Comparison of ENCODE assay signal across 8 cellular contexts in the genomic region with DNA sequence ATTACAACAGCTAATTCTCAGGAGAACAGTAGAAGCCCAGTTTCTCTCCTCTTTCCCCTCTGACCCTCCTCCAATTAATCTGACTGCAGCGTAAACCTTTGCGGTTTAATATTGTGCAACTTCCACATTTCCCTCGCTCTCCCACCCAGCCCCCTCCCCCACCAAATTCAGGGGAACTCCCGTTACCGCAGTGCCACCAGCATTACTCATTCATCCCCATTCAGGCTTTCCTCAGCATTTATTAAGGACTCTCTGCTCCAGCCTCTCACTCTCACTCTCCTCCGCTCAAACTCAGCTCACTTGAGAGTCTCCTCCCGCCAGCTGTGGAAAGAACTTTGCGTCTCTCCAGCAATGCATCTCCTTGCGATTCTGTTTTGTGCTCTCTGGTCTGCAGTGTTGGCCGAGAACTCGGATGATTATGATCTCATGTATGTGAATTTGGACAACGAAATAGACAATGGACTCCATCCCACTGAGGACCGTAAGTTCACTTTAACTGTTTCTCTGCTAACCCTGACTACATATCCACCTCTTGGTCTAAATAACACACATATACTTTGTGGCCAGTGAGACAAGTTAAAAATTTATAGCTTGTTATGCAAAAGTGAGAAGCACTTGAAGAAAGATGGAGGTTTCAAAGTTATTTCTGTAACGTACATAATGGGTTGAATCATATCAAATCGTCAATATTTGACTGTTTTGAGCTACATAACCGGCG. TPM values are rescaled to one million over a fixed set of nuclear protein-coding genes. Genes with fewer than 3 reads are reported as not detected.
DNase-seq lines count a peak whose midpoint lies in the region; ATAC-seq and TF ChIP-seq lines count a peak whose summit lies in the region.

A gene (plus strand): TSS at position 268 of the 718 bp plus-strand sequence. CDS start 84 bp downstream, at position 352.

- H3K36me3 Mint-ChIP-seq in activated naive CD4-positive, alpha-beta T cell treated with anti-CD3 and anti-CD28 coated beads for 36 hours (ENCODE audit: low read depth) = no peaks in the 10 kb centered on the region

- peaks cover 22% of the 10 kb centered on the region for H3K27me3 Mint-ChIP-seq in activated naive CD4-positive, alpha-beta T cell treated with anti-CD3 and anti-CD28 coated beads for 36 hours (ENCODE audit: low read depth)

- peak; percentile 20 for DNase-seq in activated naive CD4-positive, alpha-beta T cell treated with anti-CD3 and anti-CD28 coated beads for 36 hours
- DNase-seq in activated naive CD4-positive, alpha-beta T cell (lab: John Stamatoyannopoulos, UW) = no peak
- DNase-seq in epithelial cell of proximal tubule (ENCODE audit: low read depth) (peak; percentile 52), ureter (ENCODE audit: low spot score) (peak; percentile 50), COLO829 (ENCODE audit: low spot score) (no peak), NCI-H187 treated with DMSO at 0.1 percent for 48 hours (lab: John Stamatoyannopoulos, UW) (no peak)

- H3K4me1 Mint-ChIP-seq in activated naive CD4-positive, alpha-beta T cell treated with anti-CD3 and anti-CD28 coated beads for 36 hours (ENCODE audit: low read depth) = peaks cover 10% of the 10 kb centered on the region

- TF ChIP-seq CTCF in epithelial cell of proximal tubule (conservative IDR thresholded peaks at IDR 0.05; ENCODE audit: low read depth, low read length) = no peak

- H3K27ac Mint-ChIP-seq in activated naive CD4-positive, alpha-beta T cell treated with anti-CD3 and anti-CD28 coated beads for 36 hours = no peak within 1 kb of the TSS

- ATAC-seq in SK-N-SH treated with all-trans-retinoic acid at 6 μM for 48 hours = peak; percentile 60

- no peaks in the 10 kb centered on the region for H3K27me3 ChIP-seq in muscle layer of colon (ENCODE audit: control insufficient read depth in 1 of 2, insufficient read depth in 2 of 2, low read length in 2 of 2)

- peak within 1 kb of the TSS; percentile 43 for H3K9ac ChIP-seq in muscle layer of colon (ENCODE audit: low read length)

- H3K27ac ChIP-seq in muscle layer of colon (ENCODE audit: low read depth, low read length) = peak within 1 kb of the TSS; percentile 90

- peak within 1 kb of the TSS; percentile 54 for H3K4me3 ChIP-seq in epithelial cell of proximal tubule (ENCODE audit: low read depth, low read length)
- peak within 1 kb of the TSS; percentile 71 to 73 for H3K4me3 ChIP-seq in muscle layer of colon (ENCODE audit: low read depth in 1 of 2, low read length in 2 of 2)

- CTCF ChIA-PET in activated naive CD4-positive, alpha-beta T cell treated with anti-CD3 and anti-CD28 coated beads for 36 hours (lab: Charles Lee) = interaction anchor here (0.8 kb wide), 1 partner anchor 13 kb away, joined by 3 read pairs; no protein-coding TSS in a partner anchor

- H3K36me3 ChIP-seq in muscle layer of colon (ENCODE audit: insufficient read depth, low read length) = no peaks in the 10 kb centered on the region

- intact Hi-C loops in activated naive CD4-positive, alpha-beta T cell treated with anti-CD3 and anti-CD28 coated beads for 36 hours (cut with micrococcal nuclease) = loop anchor here (5.0 kb wide), 1 partner anchor 671 kb away; a partner anchor contains a TSS

- H3K9me3 Mint-ChIP-seq in activated naive CD4-positive, alpha-beta T cell treated with anti-CD3 and anti-CD28 coated beads for 36 hours = no peaks in the 10 kb centered on the region

- H3K4me3 Mint-ChIP-seq in activated naive CD4-positive, alpha-beta T cell treated with anti-CD3 and anti-CD28 coated beads for 36 hours = peak within 1 kb of the TSS; percentile 45

- H3K4me1 ChIP-seq in muscle layer of colon (ENCODE audit: insufficient read depth, low read length) = no peaks in the 10 kb centered on the region

- no peaks in the 10 kb centered on the region for H3K9me3 ChIP-seq in muscle layer of colon (ENCODE audit: low read length)

TF ChIP-seq in SK-N-SH treated with all-trans-retinoic acid at 6 μM for 48 hours, 23 proteins besides CTCF, POLR2A, EP300 and RAD21 (continues in another document):
- TF ChIP-seq ZNF8 (CRISPR knock-in tag; IDR thresholded peaks at IDR 0.05) (no peak), SNAI2 (CRISPR knock-in tag; IDR thresholded peaks at IDR 0.05) (no peak), ZNF70 (CRISPR knock-in tag; IDR thresholded peaks at IDR 0.05) (no peak), ESRRG (CRISPR knock-in tag; IDR thresholded peaks at IDR 0.05) (no peak), OSR1 (CRISPR knock-in tag; IDR thresholded peaks at IDR 0.05) (no peak), ISL1 (CRISPR knock-in tag; IDR thresholded peaks at IDR 0.05) (no peak), ZFP30 (CRISPR knock-in tag; IDR thresholded peaks at IDR 0.05) (no peak), TOX (CRISPR knock-in tag; IDR thresholded peaks at IDR 0.05; ENCODE audit: borderline replicate concordance) (no peak), RARB (CRISPR knock-in tag; IDR thresholded peaks at IDR 0.05) (no peak), BACH2 (CRISPR knock-in tag; IDR thresholded peaks at IDR 0.05; ENCODE audit: borderline replicate concordance) (no peak), ZFP3 (CRISPR knock-in tag; IDR thresholded peaks at IDR 0.05) (no peak)
- TF ChIP-seq, protein P1, sequence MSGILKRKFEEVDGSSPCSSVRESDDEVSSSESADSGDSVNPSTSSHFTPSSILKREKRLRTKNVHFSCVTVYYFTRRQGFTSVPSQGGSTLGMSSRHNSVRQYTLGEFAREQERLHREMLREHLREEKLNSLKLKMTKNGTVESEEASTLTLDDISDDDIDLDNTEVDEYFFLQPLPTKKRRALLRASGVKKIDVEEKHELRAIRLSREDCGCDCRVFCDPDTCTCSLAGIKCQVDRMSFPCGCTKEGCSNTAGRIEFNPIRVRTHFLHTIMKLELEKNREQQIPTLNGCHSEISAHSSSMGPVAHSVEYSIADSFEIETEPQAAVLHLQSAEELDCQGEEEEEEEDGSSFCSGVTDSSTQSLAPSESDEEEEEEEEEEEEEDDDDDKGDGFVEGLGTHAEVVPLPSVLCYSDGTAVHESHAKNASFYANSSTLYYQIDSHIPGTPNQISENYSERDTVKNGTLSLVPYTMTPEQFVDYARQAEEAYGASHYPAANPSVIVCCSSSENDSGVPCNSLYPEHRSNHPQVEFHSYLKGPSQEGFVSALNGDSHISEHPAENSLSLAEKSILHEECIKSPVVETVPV (CRISPR knock-in tag; IDR thresholded peaks at IDR 0.05) = no peak
- TF ChIP-seq, protein P2, sequence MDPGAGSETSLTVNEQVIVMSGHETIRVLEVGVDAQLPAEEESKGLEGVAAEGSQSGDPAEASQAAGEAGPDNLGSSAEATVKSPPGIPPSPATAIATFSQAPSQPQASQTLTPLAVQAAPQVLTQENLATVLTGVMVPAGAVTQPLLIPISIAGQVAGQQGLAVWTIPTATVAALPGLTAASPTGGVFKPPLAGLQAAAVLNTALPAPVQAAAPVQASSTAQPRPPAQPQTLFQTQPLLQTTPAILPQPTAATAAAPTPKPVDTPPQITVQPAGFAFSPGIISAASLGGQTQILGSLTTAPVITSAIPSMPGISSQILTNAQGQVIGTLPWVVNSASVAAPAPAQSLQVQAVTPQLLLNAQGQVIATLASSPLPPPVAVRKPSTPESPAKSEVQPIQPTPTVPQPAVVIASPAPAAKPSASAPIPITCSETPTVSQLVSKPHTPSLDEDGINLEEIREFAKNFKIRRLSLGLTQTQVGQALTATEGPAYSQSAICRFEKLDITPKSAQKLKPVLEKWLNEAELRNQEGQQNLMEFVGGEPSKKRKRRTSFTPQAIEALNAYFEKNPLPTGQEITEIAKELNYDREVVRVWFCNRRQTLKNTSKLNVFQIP (CRISPR knock-in tag; IDR thresholded peaks at IDR 0.05; ENCODE audit: borderline replicate concordance, low read depth) = no peak
- TF ChIP-seq, protein P3, sequence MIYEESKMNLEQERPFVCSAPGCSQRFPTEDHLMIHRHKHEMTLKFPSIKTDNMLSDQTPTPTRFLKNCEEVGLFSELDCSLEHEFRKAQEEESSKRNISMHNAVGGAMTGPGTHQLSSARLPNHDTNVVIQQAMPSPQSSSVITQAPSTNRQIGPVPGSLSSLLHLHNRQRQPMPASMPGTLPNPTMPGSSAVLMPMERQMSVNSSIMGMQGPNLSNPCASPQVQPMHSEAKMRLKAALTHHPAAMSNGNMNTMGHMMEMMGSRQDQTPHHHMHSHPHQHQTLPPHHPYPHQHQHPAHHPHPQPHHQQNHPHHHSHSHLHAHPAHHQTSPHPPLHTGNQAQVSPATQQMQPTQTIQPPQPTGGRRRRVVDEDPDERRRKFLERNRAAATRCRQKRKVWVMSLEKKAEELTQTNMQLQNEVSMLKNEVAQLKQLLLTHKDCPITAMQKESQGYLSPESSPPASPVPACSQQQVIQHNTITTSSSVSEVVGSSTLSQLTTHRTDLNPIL (CRISPR knock-in tag; IDR thresholded peaks at IDR 0.05; ENCODE audit: low read depth) = no peak
- TF ChIP-seq, protein P4, sequence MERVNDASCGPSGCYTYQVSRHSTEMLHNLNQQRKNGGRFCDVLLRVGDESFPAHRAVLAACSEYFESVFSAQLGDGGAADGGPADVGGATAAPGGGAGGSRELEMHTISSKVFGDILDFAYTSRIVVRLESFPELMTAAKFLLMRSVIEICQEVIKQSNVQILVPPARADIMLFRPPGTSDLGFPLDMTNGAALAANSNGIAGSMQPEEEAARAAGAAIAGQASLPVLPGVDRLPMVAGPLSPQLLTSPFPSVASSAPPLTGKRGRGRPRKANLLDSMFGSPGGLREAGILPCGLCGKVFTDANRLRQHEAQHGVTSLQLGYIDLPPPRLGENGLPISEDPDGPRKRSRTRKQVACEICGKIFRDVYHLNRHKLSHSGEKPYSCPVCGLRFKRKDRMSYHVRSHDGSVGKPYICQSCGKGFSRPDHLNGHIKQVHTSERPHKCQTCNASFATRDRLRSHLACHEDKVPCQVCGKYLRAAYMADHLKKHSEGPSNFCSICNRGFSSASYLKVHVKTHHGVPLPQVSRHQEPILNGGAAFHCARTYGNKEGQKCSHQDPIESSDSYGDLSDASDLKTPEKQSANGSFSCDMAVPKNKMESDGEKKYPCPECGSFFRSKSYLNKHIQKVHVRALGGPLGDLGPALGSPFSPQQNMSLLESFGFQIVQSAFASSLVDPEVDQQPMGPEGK (CRISPR knock-in tag; IDR thresholded peaks at IDR 0.05; ENCODE audit: borderline replicate concordance) = no peak

RNA-seq across cellular contexts. Expression of the gene that starts here (rescaled TPM):
- not detected for total RNA-seq in activated naive CD4-positive, alpha-beta T cell treated with anti-CD3 and anti-CD28 coated beads for 36 hours
- total RNA-seq in epithelial cell of proximal tubule = 6.1 and 24.2 TPM in 2 replicates
- 2.1 TPM for total RNA-seq in ureter

Comparison
In these comparisons a context has a peak if more than half of its experiments do, and no peak if none do; other contexts are left out.
1. Peak in DNase-seq in activated naive CD4-positive, alpha-beta T cell treated with anti-CD3 and anti-CD28 coated beads for 36 hours; RNA of the gene not detected or under 1 TPM.
2. DNase-seq: peak in epithelial cell of proximal tubule (single experiment) and ureter (single experiment); none in activated naive CD4-positive, alpha-beta T cell (0 of 4), COLO829 (single experiment) and NCI-H187 treated with DMSO at 0.1 percent for 48 hours (single experiment).